ENCODE assay signal across 8 cellular contexts in genomic region chr1:206684478-206685255, GRCh38. TPM values are rescaled to one million over a fixed set of nuclear protein-coding genes. Genes with fewer than 3 reads are reported as not detected.
DNase-seq lines count a peak whose midpoint lies in the region; ATAC-seq and TF ChIP-seq lines count a peak whose summit lies in the region.

MAPKAPK2 (plus strand) TSS chr1:206684905; CDS start chr1:206685230, 325 bp downstream.

- H3K4me1 ChIP-seq in left lung: peaks cover 24 to 42% of the 10 kb centered on the region in 2 donors

- H3K4me3 ChIP-seq in coronary artery (peak within 1 kb of the TSS; percentile 98), left lung (peak within 1 kb of the TSS; percentile 76 to 88)

- ATAC-seq in HG02571 (IDR thresholded peaks at IDR 0.05; ENCODE audit: unreplicated experiment): peak; percentile 39
- peak; percentile 83 for ATAC-seq in left lung
- no peak for ATAC-seq in HG02840 (IDR thresholded peaks at IDR 0.05; ENCODE audit: low FRiP score, unreplicated experiment)

- H3K36me3 ChIP-seq in left lung: no peaks in the 10 kb centered on the region

- no peaks in the 10 kb centered on the region for H3K9me3 ChIP-seq in left lung

- TF ChIP-seq CTCF in coronary artery (IDR thresholded peaks at IDR 0.05) (no peak), left lung (IDR thresholded peaks at IDR 0.05) (no peak)

- peak; percentile 40 for DNase-seq in GM04504 (ENCODE audit: low read depth)
- DNase-seq in NCI-H2227 treated with DMSO at 0.1 percent for 48 hours (lab: John Stamatoyannopoulos, UW): peak; percentile 60
- DNase-seq in activated CD4-positive, alpha-beta T cell treated with anti-CD3 and anti-CD28 coated beads for 48 hours: peak; percentile 81
- DNase-seq in coronary artery (ENCODE audit: low spot score): peak; percentile 87
- peak; percentile 82 to 93 for DNase-seq in left lung
- DNase-seq in stimulated activated CD4-positive, alpha-beta T cell treated with anti-CD3 and anti-CD28 coated beads, Interleukin-2, amount 100 ng/mL, for 24 hours: peak; percentile 78 to 82

- H3K27me3 ChIP-seq in left lung: no peaks in the 10 kb centered on the region

- H3K27ac ChIP-seq in coronary artery (peak within 1 kb of the TSS; percentile 98 to 100), left lung (peak within 1 kb of the TSS; percentile 90 to 97)

- intact Hi-C loops in left lung (cut with DNase I): no loop called here

RNA-seq across cellular contexts. Expression of gene MAPKAPK2, which starts in this region (rescaled TPM):
- total RNA-seq in left lung: 100 to 1,000 TPM in 1 of 2 donors, 10 to 100 TPM in 1; 92.2 to 113 TPM
